ENCODE assay signal across 12 cellular contexts in the genomic region with DNA sequence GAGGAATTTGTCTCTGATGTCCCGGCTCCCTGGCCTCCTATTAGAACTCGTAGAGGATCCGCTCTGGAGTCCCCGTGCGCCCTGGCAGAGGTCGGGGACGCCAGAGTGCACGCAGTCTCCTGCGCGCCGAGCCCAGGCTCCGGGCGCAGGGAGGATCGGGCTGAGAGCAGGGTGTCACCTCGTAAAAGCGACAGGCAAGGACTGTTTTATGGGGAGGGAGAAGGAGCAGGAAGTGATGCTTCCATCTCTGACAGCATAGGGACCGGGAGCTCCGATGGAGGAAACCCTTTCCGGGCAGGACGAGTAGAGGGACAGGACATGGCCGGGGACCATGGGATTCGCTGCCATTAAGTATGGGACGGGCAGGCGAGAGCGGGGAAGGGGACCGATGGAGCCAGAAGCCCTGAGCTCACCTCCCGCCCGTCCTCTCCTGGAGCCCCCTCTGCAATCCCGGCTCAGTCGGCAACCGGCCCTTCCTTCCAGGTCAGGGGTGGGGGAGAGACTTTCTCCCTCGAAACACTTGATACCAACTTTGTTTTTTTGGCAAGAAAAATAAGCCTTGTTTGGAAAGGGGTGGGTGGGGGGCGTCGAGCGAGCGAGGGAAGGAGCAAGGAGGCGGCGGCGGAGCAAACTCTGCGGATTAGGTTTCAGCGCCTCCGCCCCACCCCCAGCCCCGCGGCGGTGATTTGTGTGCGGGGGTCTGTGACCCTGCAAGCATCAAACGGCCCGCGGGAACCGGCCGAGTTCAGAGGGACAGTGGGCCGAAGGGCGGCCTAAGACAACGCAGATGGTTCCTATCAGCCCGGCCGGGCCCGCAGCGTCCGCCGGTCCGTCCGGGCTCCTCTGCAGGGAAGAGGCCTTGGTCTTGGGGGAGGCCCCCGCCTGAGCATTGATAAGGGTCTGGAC. TPM values are rescaled to one million over a fixed set of nuclear protein-coding genes. Genes with fewer than 3 reads are reported as not detected.
DNase-seq lines count a peak whose midpoint lies in the region; ATAC-seq, FAIRE-seq and TF ChIP-seq lines count a peak whose summit lies in the region.
"Had no signal": no experiment of that assay in that cellular context is flagged by ENCODE, and none has a peak within 500 bp of the region (broad histone marks: within the 10 kb centered on the region; RNA-seq: fewer than 3 reads in every experiment).

No MANE protein-coding gene starts in this region.

- in situ Hi-C loops in G401 (cut with HindIII; ENCODE audit: low sequenced_read_pairs), result no loop called here

- no peaks in the 10 kb centered on the region for H3K36me3 ChIP-seq in mucosa of descending colon (ENCODE audit: low read depth)
- H3K36me3 ChIP-seq in upper lobe of left lung, result no peaks in the 10 kb centered on the region

- WGBS in upper lobe of left lung, 2 donors, result 3 to 10% methylated on average over 24 to 55 of the region's 63 CpGs

- peaks cover 11% of the 10 kb centered on the region for H3K4me1 ChIP-seq in mucosa of descending colon (ENCODE audit: low read depth)
- H3K4me1 ChIP-seq in upper lobe of left lung, result peaks cover 17 to 24% (median 20%) of the 10 kb centered on the region in 4 donors

- no peak for TF ChIP-seq EP300 in upper lobe of left lung (IDR thresholded peaks at IDR 0.05)

- H3K4me1 Mint-ChIP-seq in activated naive CD4-positive, alpha-beta T cell treated with anti-CD3 and anti-CD28 coated beads, Interleukin-2, amount 10 ng/mL, durations not matched to agents 7 days and 5 days, result peaks cover 6% of the 10 kb centered on the region
- peaks cover 13% of the 10 kb centered on the region for H3K4me1 Mint-ChIP-seq in central memory CD8-positive, alpha-beta T cell

- no peak for TF ChIP-seq CTCF in mucosa of descending colon (IDR thresholded peaks at IDR 0.05)
- no peak for TF ChIP-seq CTCF in upper lobe of left lung (IDR thresholded peaks at IDR 0.05)

- no peak for FAIRE-seq in urothelium cell line (lab: Jason Lieb, UNC)
- FAIRE-seq: bronchial epithelial cell, D721Med, K562 had no signal

- H3K27me3 ChIP-seq in upper lobe of left lung, result peaks cover 3 to 75% (median 49%) of the 10 kb centered on the region in 4 donors

- peak overlapping the region; percentile 62 for H3K4me3 Mint-ChIP-seq in activated naive CD4-positive, alpha-beta T cell treated with anti-CD3 and anti-CD28 coated beads, Interleukin-2, amount 10 ng/mL, durations not matched to agents 7 days and 5 days
- peak overlapping the region; percentile 82 for H3K4me3 Mint-ChIP-seq in central memory CD8-positive, alpha-beta T cell

- H3K4me3 ChIP-seq in mucosa of descending colon, result no peak overlapping the region
- peak overlapping the region; percentile 25 to 49 (median 38) for H3K4me3 ChIP-seq in upper lobe of left lung
- H3K4me3 ChIP-seq: K562 had no signal

- intact Hi-C loops in mucosa of descending colon (cut with DNase I, micrococcal nuclease), result no loop called here

- no peaks in the 10 kb centered on the region for H3K9me3 Mint-ChIP-seq in activated naive CD4-positive, alpha-beta T cell treated with anti-CD3 and anti-CD28 coated beads, Interleukin-2, amount 10 ng/mL, durations not matched to agents 7 days and 5 days
- no peaks in the 10 kb centered on the region for H3K9me3 Mint-ChIP-seq in central memory CD8-positive, alpha-beta T cell

- TF ChIP-seq POLR2A in upper lobe of left lung (IDR thresholded peaks at IDR 0.05), result no peak

- H3K27me3 Mint-ChIP-seq in activated naive CD4-positive, alpha-beta T cell treated with anti-CD3 and anti-CD28 coated beads, Interleukin-2, amount 10 ng/mL, durations not matched to agents 7 days and 5 days, result peaks cover 100% of the 10 kb centered on the region
- H3K27me3 Mint-ChIP-seq in central memory CD8-positive, alpha-beta T cell, result peaks cover 99% of the 10 kb centered on the region

- DNase-seq in activated naive CD4-positive, alpha-beta T cell treated with anti-CD3 and anti-CD28 coated beads, Interleukin-2, amount 10 ng/mL, durations not matched to agents 7 days and 5 days, result no peak
- no peak for DNase-seq in activated naive CD4-positive, alpha-beta T cell treated with Interleukin-2 at 50 U/mL for 16 hours
- DNase-seq in central memory CD8-positive, alpha-beta T cell (ENCODE audit: low spot score in 2 of 2), result no peak
- DNase-seq in mucosa of descending colon (no peak), upper lobe of left lung (peak in 1 of 2 donors; percentile 77), urothelium cell line (ENCODE audit: low spot score) (no peak), G401 (ENCODE audit: low spot score) (no peak)
- DNase-seq: stimulated activated CD8-positive, alpha-beta memory T cell treated with anti-CD3 and anti-CD28 coated beads, Interleukin-4, amount 100 ng/mL, for 48 hours had no signal

- CTCF ChIA-PET in activated naive CD4-positive, alpha-beta T cell treated with anti-CD3 and anti-CD28 coated beads, Interleukin-2, amount 10 ng/mL, durations not matched to agents 7 days and 5 days (lab: Charles Lee), result no interaction called here

- no peak overlapping the region for H3K27ac ChIP-seq in upper lobe of left lung

- H3K9me3 ChIP-seq in mucosa of descending colon (no peaks in the 10 kb centered on the region), upper lobe of left lung (no peaks in the 10 kb centered on the region)

- peak overlapping the region; percentile 33 for H3K27ac Mint-ChIP-seq in activated naive CD4-positive, alpha-beta T cell treated with anti-CD3 and anti-CD28 coated beads, Interleukin-2, amount 10 ng/mL, durations not matched to agents 7 days and 5 days
- H3K27ac Mint-ChIP-seq in central memory CD8-positive, alpha-beta T cell (ENCODE audit: low read depth), result no peak overlapping the region

- ATAC-seq in central memory CD8-positive, alpha-beta T cell (replicated peaks; ENCODE audit: extremely low read depth, poor library complexity, severe bottlenecking), result no peak
- peak; percentile 62 for ATAC-seq in mucosa of descending colon
- peak in 1 of 2 donors; percentile 16 for ATAC-seq in upper lobe of left lung (ENCODE audit: low FRiP score in 2 of 2)
- no peak for ATAC-seq in GM18502 (IDR thresholded peaks at IDR 0.05; ENCODE audit: poor library complexity, unreplicated experiment)
- ATAC-seq: K562 had no signal

- no peaks in the 10 kb centered on the region for H3K36me3 Mint-ChIP-seq in activated naive CD4-positive, alpha-beta T cell treated with anti-CD3 and anti-CD28 coated beads, Interleukin-2, amount 10 ng/mL, durations not matched to agents 7 days and 5 days
- peaks cover 6% of the 10 kb centered on the region for H3K36me3 Mint-ChIP-seq in central memory CD8-positive, alpha-beta T cell (ENCODE audit: insufficient read depth)

RNA-seq across cellular contexts. Expression of a gene that starts 12.6 kb away (rescaled TPM):
- total RNA-seq in mucosa of descending colon (under 1 TPM in 2 of 3 donors, not detected in 1; 0.14 to 0.51 TPM), upper lobe of left lung (under 1 TPM in 2 of 6 donors, not detected in 4; 0.14 to 0.40 TPM)
- 53.5 and 89.1 TPM in 2 replicates for total RNA-seq in G401 (2014; rRNA removed; shearing (Covaris generic))
- total RNA-seq: bronchial epithelial cell, K562 had no signal

Comparison
In these comparisons a context has a peak if more than half of its experiments do, and no peak if none do; other contexts are left out.
1. RNA of a gene that starts 12.6 kb away (total RNA-seq): 53.5 to 89.1 TPM in G401; 0.14 to 0.51 TPM in mucosa of descending colon and 0.14 to 0.40 TPM in upper lobe of left lung; every median in the first group is over 10 times any median in the second.